ENCODE assay signal across 8 cellular contexts in genomic region chr17:19003966-19004600, GRCh38. TPM values are rescaled to one million over a fixed set of nuclear protein-coding genes. Genes with fewer than 3 reads are reported as not detected.
DNase-seq lines count a peak whose midpoint lies in the region; ATAC-seq and TF ChIP-seq lines count a peak whose summit lies in the region.

No MANE protein-coding gene starts in this region.

- H3K4me1 ChIP-seq in colonic mucosa, result peaks cover 9% of the 10 kb centered on the region

- H3K4me3 Mint-ChIP-seq in memory B cell, result peak overlapping the region; percentile 89

- H3K4me1 Mint-ChIP-seq in memory B cell, result peaks cover 20% of the 10 kb centered on the region

- no peaks in the 10 kb centered on the region for H3K36me3 ChIP-seq in colonic mucosa

- H3K27ac Mint-ChIP-seq in memory B cell, result peak overlapping the region; percentile 82

- H3K27me3 Mint-ChIP-seq in memory B cell, result no peaks in the 10 kb centered on the region

- H3K27me3 ChIP-seq in colonic mucosa, result no peaks in the 10 kb centered on the region

- ATAC-seq in activated CD4-positive, CD25-positive, alpha-beta regulatory T cell treated with anti-CD3 and anti-CD28 coated beads, Interleukin-2, amount 50 U/mL, for 24 hours, result peak; percentile 30 to 36
- ATAC-seq in memory B cell (ENCODE audit: low read depth), result peak; percentile 58

- intact Hi-C loops in colonic mucosa (cut with DNase I), result no loop called here

- no peaks in the 10 kb centered on the region for H3K9me3 Mint-ChIP-seq in memory B cell

- H3K4me3 ChIP-seq in colonic mucosa, result peak overlapping the region; percentile 64

- H3K27ac ChIP-seq in colonic mucosa, result peak overlapping the region; percentile 76

- DNase-seq in activated gamma-delta T cell treated with Interleukin-2 at 50 U/mL for 16 hours (peak; percentile 23), activated gamma-delta T cell (lab: John Stamatoyannopoulos, UW) (no peak), HT-29 (ENCODE audit: low spot score) (peak; percentile 48), colonic mucosa (peak; percentile 74), memory B cell (ENCODE audit: low spot score in 2 of 2) (peak in 1 of 2 donors; percentile 38), Kasumi-1 (lab: John Stamatoyannopoulos, UW) (no peak)
- DNase-seq in stimulated activated CD8-positive, alpha-beta memory T cell treated with anti-CD3 and anti-CD28 coated beads, Interleukin-2, amount 100 ng/mL, for 1 hour (ENCODE audit: low read depth in 2 of 2), result peak; percentile 19 to 28

- H3K9ac ChIP-seq in colonic mucosa (ENCODE audit: low read depth in 2 of 2, low read length in 2 of 2), result peak overlapping the region; percentile 58 to 81

- no peaks in the 10 kb centered on the region for H3K9me3 ChIP-seq in colonic mucosa

- no peak for TF ChIP-seq CTCF in colonic mucosa (IDR thresholded peaks at IDR 0.05)

- peaks cover 3% of the 10 kb centered on the region for H3K36me3 Mint-ChIP-seq in memory B cell

RNA-seq across cellular contexts. Expression of gene FAM83G, which starts 0.5 kb away (rescaled TPM):
- total RNA-seq in HT-29 (2014; rRNA removed; shearing (Covaris generic)), result 38.9 and 44.6 TPM in 2 replicates
- total RNA-seq in colonic mucosa, result 10 to 100 TPM; 24.4 to 24.8 TPM

RNA-seq across cellular contexts. Expression of gene GRAP, which starts 42.7 kb away (rescaled TPM):
- 1.2 and 1.5 TPM in 2 replicates for total RNA-seq in HT-29 (2014; rRNA removed; shearing (Covaris generic))
- total RNA-seq in colonic mucosa, result 1 to 10 TPM in 1 of 2 donors, under 1 TPM in 1; 0.93 to 1.1 TPM

RNA-seq across cellular contexts. Expression of gene SLC5A10, which starts 52.1 kb away (rescaled TPM):
- total RNA-seq in HT-29 (2014; rRNA removed; shearing (Covaris generic)), result not detected in 2 replicates
- total RNA-seq in colonic mucosa, result under 1 TPM in 1 of 2 donors, not detected in 1; 0.16 TPM

Comparison
In these comparisons a context has a peak if more than half of its experiments do, and no peak if none do; other contexts are left out.
1. DNase-seq: peak in activated gamma-delta T cell treated with Interleukin-2 at 50 U/mL for 16 hours (single experiment), HT-29 (single experiment), colonic mucosa (single experiment) and stimulated activated CD8-positive, alpha-beta memory T cell treated with anti-CD3 and anti-CD28 coated beads, Interleukin-2, amount 100 ng/mL, for 1 hour (2 of 2); none in activated gamma-delta T cell (single experiment) and Kasumi-1 (0 of 2).